In genomic region chrX:10265775-10266174, GRCh38 we compare ENCODE assay signal across 20 cellular contexts.
A peak's percentile ranks its signal among the peaks of the same experiment; 100 is the strongest.
DNase-seq lines count a peak whose midpoint lies in the region; ATAC-seq lines count a peak whose summit lies in the region.
"Had no signal": no experiment of that assay in that cellular context is flagged by ENCODE, and none has a peak within 500 bp of the region (broad histone marks: within the 10 kb centered on the region; RNA-seq: fewer than 3 reads in every experiment).

No MANE protein-coding gene starts in this region.

- H3K27ac Mint-ChIP-seq in activated naive CD4-positive, alpha-beta T cell treated with anti-CD3 and anti-CD28 coated beads, Interleukin-2, amount 50 U/mL, for 72 hours: no peak overlapping the region
- no peak overlapping the region for H3K27ac Mint-ChIP-seq in activated naive CD4-positive, alpha-beta T cell treated with anti-CD3 and anti-CD28 coated beads, Interleukin-2, amount 10 ng/mL, durations not matched to agents 7 days and 5 days
- H3K27ac Mint-ChIP-seq: B cell; CD14-positive monocyte; CD4-positive, alpha-beta T cell; CD8-positive, alpha-beta memory T cell; GM23338; HFFc6 had no signal

- no peaks in the 10 kb centered on the region for H3K9me3 Mint-ChIP-seq in activated naive CD4-positive, alpha-beta T cell treated with anti-CD3 and anti-CD28 coated beads, Interleukin-2, amount 50 U/mL, for 72 hours
- no peaks in the 10 kb centered on the region for H3K9me3 Mint-ChIP-seq in activated naive CD4-positive, alpha-beta T cell treated with anti-CD3 and anti-CD28 coated beads, Interleukin-2, amount 10 ng/mL, durations not matched to agents 7 days and 5 days
- H3K9me3 Mint-ChIP-seq: GM23338, HFFc6 had no signal

- no peak overlapping the region for H3K4me3 ChIP-seq in BLaER1
- H3K4me3 ChIP-seq: BLaER1 treated with 17β-estradiol and CSF1 and Interleukin-3, amounts not matched to agents 10 nM and 100 nM; GM12878; GM23338; HAP-1 had no signal

- no peaks in the 10 kb centered on the region for H3K9me3 ChIP-seq in BLaER1
- H3K9me3 ChIP-seq: HAP-1 had no signal

- no peaks in the 10 kb centered on the region for H3K27me3 Mint-ChIP-seq in activated naive CD4-positive, alpha-beta T cell treated with anti-CD3 and anti-CD28 coated beads, Interleukin-2, amount 10 ng/mL, durations not matched to agents 7 days and 5 days
- H3K27me3 Mint-ChIP-seq: CD4-positive, alpha-beta T cell had no signal

- peak; percentile 35 to 55 for ATAC-seq in activated naive CD4-positive, alpha-beta T cell treated with anti-CD3 and anti-CD28 coated beads, Interleukin-2, amount 50 U/mL, for 72 hours
- ATAC-seq: GM12878, GM23338 had no signal

- peak overlapping the region; percentile 27; the same call in 1 of the 2 replicates for H3K4me2 ChIP-seq in BLaER1
- H3K4me2 ChIP-seq: GM23338 had no signal

- CTCF ChIA-PET in activated naive CD4-positive, alpha-beta T cell treated with anti-CD3 and anti-CD28 coated beads, Interleukin-2, amount 10 ng/mL, durations not matched to agents 7 days and 5 days (lab: Charles Lee): no interaction called here

- H4K20me1 ChIP-seq in BLaER1: no peaks in the 10 kb centered on the region
- H4K20me1 ChIP-seq: BLaER1 treated with 17β-estradiol and CSF1 and Interleukin-3, amounts not matched to agents 10 nM and 100 nM had no signal

- peaks cover 26% of the 10 kb centered on the region for H3K27me3 ChIP-seq in BLaER1

- H3K27ac ChIP-seq in BLaER1: no peak overlapping the region
- H3K27ac ChIP-seq: 22Rv1 had no signal

- no peak overlapping the region for H3K9ac ChIP-seq in BLaER1

- H3K4me3 Mint-ChIP-seq in activated naive CD4-positive, alpha-beta T cell treated with anti-CD3 and anti-CD28 coated beads, Interleukin-2, amount 10 ng/mL, durations not matched to agents 7 days and 5 days: no peak overlapping the region
- H3K4me3 Mint-ChIP-seq: B cell; CD14-positive monocyte; CD4-positive, alpha-beta T cell; CD8-positive, alpha-beta memory T cell; GM23338; HFFc6 had no signal

- H3K4me1 Mint-ChIP-seq in activated naive CD4-positive, alpha-beta T cell treated with anti-CD3 and anti-CD28 coated beads, Interleukin-2, amount 10 ng/mL, durations not matched to agents 7 days and 5 days: no peaks in the 10 kb centered on the region
- H3K4me1 Mint-ChIP-seq: CD14-positive monocyte; CD8-positive, alpha-beta memory T cell; GM23338 had no signal

- H3K36me3 Mint-ChIP-seq in activated naive CD4-positive, alpha-beta T cell treated with anti-CD3 and anti-CD28 coated beads, Interleukin-2, amount 50 U/mL, for 72 hours: no peaks in the 10 kb centered on the region
- no peaks in the 10 kb centered on the region for H3K36me3 Mint-ChIP-seq in activated naive CD4-positive, alpha-beta T cell treated with anti-CD3 and anti-CD28 coated beads, Interleukin-2, amount 10 ng/mL, durations not matched to agents 7 days and 5 days
- H3K36me3 Mint-ChIP-seq: CD14-positive monocyte; CD8-positive, alpha-beta memory T cell had no signal

- H3K36me3 ChIP-seq in BLaER1: no peaks in the 10 kb centered on the region
- H3K36me3 ChIP-seq: BLaER1 treated with 17β-estradiol and CSF1 and Interleukin-3, amounts not matched to agents 10 nM and 100 nM; HAP-1 had no signal

- DNase-seq in NK-92 treated with Interleukin-12 subunit alpha and Interleukin-12 subunit beta, amount 100 ng/mL, for 24 hours (lab: John Stamatoyannopoulos, UW): peak; percentile 1
- DNase-seq in NK-92 (lab: John Stamatoyannopoulos, UW; ENCODE audit: unreplicated experiment): no peak
- DNase-seq in activated naive CD4-positive, alpha-beta T cell treated with anti-CD3 and anti-CD28 coated beads, Interleukin-2, amount 50 U/mL, for 72 hours (ENCODE audit: low spot score in 2 of 2): no peak
- DNase-seq in activated naive CD4-positive, alpha-beta T cell treated with anti-CD3 and anti-CD28 coated beads, Interleukin-2, amount 10 ng/mL, durations not matched to agents 7 days and 5 days: no peak
- DNase-seq in SKM-1 (lab: John Stamatoyannopoulos, UW; ENCODE audit: unreplicated experiment): no peak
- DNase-seq: CD4-positive, alpha-beta T cell; CD8-positive, alpha-beta memory T cell; DMS 273 treated with DMSO at 0.1 percent for 48 hours; DMS79; EL; GDM1; HFFc6 had no signal

- H3K4me1 ChIP-seq in BLaER1: peaks cover 17% of the 10 kb centered on the region
- H3K4me1 ChIP-seq: HAP-1 had no signal
